In the genomic region with DNA sequence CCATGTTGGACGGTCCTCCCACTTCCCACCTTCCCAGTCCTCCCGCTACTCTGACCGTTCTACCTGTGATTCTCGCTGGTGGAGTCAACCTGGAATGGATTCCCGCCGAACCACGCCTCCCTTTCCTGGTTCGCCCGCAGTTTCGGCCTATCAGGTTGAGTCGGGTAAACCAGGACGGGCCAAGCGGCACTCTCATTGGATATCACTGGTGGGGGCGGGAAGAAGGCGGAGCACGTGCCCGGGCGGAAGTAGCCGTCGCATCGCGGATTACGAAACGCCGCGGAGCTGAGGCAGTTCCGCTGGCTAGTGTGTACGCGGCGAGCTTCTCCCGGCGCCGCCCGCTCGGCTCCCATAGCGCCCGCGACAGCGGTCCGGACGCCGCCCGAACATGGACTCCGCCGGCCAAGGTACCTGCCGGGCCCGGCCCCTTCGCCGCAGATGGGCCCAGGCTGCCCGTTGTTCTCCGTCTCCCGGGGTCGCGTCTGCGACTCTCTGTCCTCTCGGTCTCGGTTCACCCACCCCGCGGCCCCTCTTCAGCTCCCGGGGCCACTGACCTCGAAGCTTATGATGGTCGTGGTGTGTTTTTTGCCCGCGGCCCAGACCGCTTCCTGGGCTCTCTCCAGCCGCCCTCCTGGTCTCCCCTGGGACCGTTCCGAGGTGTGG, we compare ENCODE assay signal across 1 cellular context.
TF ChIP-seq lines count a peak whose summit lies in the region.

A gene (plus strand): TSS at position 293 of the 663 bp plus-strand sequence. CDS start 96 bp downstream, at position 389.

TF ChIP-seq in HepG2, 621 proteins besides CTCF, POLR2A, EP300 and RAD21 (continued from another document and continues in another):
- TF ChIP-seq, protein P1, sequence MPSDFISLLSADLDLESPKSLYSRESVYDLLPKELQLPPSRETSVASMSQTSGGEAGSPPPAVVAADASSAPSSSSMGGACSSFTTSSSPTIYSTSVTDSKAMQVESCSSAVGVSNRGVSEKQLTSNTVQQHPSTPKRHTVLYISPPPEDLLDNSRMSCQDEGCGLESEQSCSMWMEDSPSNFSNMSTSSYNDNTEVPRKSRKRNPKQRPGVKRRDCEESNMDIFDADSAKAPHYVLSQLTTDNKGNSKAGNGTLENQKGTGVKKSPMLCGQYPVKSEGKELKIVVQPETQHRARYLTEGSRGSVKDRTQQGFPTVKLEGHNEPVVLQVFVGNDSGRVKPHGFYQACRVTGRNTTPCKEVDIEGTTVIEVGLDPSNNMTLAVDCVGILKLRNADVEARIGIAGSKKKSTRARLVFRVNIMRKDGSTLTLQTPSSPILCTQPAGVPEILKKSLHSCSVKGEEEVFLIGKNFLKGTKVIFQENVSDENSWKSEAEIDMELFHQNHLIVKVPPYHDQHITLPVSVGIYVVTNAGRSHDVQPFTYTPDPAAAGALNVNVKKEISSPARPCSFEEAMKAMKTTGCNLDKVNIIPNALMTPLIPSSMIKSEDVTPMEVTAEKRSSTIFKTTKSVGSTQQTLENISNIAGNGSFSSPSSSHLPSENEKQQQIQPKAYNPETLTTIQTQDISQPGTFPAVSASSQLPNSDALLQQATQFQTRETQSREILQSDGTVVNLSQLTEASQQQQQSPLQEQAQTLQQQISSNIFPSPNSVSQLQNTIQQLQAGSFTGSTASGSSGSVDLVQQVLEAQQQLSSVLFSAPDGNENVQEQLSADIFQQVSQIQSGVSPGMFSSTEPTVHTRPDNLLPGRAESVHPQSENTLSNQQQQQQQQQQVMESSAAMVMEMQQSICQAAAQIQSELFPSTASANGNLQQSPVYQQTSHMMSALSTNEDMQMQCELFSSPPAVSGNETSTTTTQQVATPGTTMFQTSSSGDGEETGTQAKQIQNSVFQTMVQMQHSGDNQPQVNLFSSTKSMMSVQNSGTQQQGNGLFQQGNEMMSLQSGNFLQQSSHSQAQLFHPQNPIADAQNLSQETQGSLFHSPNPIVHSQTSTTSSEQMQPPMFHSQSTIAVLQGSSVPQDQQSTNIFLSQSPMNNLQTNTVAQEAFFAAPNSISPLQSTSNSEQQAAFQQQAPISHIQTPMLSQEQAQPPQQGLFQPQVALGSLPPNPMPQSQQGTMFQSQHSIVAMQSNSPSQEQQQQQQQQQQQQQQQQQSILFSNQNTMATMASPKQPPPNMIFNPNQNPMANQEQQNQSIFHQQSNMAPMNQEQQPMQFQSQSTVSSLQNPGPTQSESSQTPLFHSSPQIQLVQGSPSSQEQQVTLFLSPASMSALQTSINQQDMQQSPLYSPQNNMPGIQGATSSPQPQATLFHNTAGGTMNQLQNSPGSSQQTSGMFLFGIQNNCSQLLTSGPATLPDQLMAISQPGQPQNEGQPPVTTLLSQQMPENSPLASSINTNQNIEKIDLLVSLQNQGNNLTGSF (CRISPR knock-in tag; IDR thresholded peaks at IDR 0.05), result peak; percentile 88
- no peak for TF ChIP-seq TCF7L2 (IDR thresholded peaks at IDR 0.05; ENCODE audit: low read depth, low read length)
- TF ChIP-seq TSC22D2 (CRISPR knock-in tag; IDR thresholded peaks at IDR 0.05; ENCODE audit: borderline replicate concordance), result peak; percentile 96; the same call in 1 of the 2 replicates
- peak; percentile 97 for TF ChIP-seq ZNF772 (CRISPR knock-in tag; IDR thresholded peaks at IDR 0.05)
- TF ChIP-seq ZNF720 (CRISPR knock-in tag; IDR thresholded peaks at IDR 0.05), result peak; percentile 43; the same call in 1 of the 2 replicates
- peak; percentile 96 for TF ChIP-seq ZNF224 (CRISPR knock-in tag; IDR thresholded peaks at IDR 0.05)
- peak; percentile 78; the same call in 1 of the 2 replicates for TF ChIP-seq MED13 (CRISPR knock-in tag; IDR thresholded peaks at IDR 0.05)
- TF ChIP-seq ZBTB21 (CRISPR knock-in tag; IDR thresholded peaks at IDR 0.05), result peak; percentile 95
- TF ChIP-seq TAF1 (CRISPR knock-in tag; IDR thresholded peaks at IDR 0.05), result peak; percentile 94
- TF ChIP-seq STAG1 (CRISPR knock-in tag; IDR thresholded peaks at IDR 0.05), result peak; percentile 24
- TF ChIP-seq ZNF180 (CRISPR knock-in tag; IDR thresholded peaks at IDR 0.05; ENCODE audit: borderline replicate concordance, low read depth), result peak; percentile 94
- TF ChIP-seq AKAP8 (CRISPR knock-in tag; IDR thresholded peaks at IDR 0.05), result peak; percentile 93
- TF ChIP-seq, protein P2, sequence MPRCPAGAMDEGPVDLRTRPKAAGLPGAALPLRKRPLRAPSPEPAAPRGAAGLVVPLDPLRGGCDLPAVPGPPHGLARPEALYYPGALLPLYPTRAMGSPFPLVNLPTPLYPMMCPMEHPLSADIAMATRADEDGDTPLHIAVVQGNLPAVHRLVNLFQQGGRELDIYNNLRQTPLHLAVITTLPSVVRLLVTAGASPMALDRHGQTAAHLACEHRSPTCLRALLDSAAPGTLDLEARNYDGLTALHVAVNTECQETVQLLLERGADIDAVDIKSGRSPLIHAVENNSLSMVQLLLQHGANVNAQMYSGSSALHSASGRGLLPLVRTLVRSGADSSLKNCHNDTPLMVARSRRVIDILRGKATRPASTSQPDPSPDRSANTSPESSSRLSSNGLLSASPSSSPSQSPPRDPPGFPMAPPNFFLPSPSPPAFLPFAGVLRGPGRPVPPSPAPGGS (CRISPR knock-in tag; IDR thresholded peaks at IDR 0.05), result peak; percentile 89
- peak; percentile 89; the same call in 1 of the 2 replicates for TF ChIP-seq KLF12 (CRISPR knock-in tag; IDR thresholded peaks at IDR 0.05; ENCODE audit: borderline replicate concordance)
- no peak for TF ChIP-seq NR3C1 (CRISPR knock-in tag; IDR thresholded peaks at IDR 0.05)
- TF ChIP-seq, protein P3, sequence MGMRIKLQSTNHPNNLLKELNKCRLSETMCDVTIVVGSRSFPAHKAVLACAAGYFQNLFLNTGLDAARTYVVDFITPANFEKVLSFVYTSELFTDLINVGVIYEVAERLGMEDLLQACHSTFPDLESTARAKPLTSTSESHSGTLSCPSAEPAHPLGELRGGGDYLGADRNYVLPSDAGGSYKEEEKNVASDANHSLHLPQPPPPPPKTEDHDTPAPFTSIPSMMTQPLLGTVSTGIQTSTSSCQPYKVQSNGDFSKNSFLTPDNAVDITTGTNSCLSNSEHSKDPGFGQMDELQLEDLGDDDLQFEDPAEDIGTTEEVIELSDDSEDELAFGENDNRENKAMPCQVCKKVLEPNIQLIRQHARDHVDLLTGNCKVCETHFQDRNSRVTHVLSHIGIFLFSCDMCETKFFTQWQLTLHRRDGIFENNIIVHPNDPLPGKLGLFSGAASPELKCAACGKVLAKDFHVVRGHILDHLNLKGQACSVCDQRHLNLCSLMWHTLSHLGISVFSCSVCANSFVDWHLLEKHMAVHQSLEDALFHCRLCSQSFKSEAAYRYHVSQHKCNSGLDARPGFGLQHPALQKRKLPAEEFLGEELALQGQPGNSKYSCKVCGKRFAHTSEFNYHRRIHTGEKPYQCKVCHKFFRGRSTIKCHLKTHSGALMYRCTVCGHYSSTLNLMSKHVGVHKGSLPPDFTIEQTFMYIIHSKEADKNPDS (CRISPR knock-in tag; IDR thresholded peaks at IDR 0.05), result no peak
- TF ChIP-seq CREM (IDR thresholded peaks at IDR 0.05), result peak; percentile 97
- 0 out of 2 replicates have a peak, but pooled peaks have one; percentile 32 for TF ChIP-seq CREM (CRISPR knock-in tag; IDR thresholded peaks at IDR 0.05)
- no peak; the same call in 1 of the 2 replicates for TF ChIP-seq KDM5A (IDR thresholded peaks at IDR 0.05; ENCODE audit: borderline replicate concordance, low read length)
- TF ChIP-seq, protein P4, sequence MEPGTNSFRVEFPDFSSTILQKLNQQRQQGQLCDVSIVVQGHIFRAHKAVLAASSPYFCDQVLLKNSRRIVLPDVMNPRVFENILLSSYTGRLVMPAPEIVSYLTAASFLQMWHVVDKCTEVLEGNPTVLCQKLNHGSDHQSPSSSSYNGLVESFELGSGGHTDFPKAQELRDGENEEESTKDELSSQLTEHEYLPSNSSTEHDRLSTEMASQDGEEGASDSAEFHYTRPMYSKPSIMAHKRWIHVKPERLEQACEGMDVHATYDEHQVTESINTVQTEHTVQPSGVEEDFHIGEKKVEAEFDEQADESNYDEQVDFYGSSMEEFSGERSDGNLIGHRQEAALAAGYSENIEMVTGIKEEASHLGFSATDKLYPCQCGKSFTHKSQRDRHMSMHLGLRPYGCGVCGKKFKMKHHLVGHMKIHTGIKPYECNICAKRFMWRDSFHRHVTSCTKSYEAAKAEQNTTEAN (CRISPR knock-in tag; conservative IDR thresholded peaks at IDR 0.05), result peak; percentile 49; the same call in 1 of the 2 replicates
- TF ChIP-seq, protein P5, sequence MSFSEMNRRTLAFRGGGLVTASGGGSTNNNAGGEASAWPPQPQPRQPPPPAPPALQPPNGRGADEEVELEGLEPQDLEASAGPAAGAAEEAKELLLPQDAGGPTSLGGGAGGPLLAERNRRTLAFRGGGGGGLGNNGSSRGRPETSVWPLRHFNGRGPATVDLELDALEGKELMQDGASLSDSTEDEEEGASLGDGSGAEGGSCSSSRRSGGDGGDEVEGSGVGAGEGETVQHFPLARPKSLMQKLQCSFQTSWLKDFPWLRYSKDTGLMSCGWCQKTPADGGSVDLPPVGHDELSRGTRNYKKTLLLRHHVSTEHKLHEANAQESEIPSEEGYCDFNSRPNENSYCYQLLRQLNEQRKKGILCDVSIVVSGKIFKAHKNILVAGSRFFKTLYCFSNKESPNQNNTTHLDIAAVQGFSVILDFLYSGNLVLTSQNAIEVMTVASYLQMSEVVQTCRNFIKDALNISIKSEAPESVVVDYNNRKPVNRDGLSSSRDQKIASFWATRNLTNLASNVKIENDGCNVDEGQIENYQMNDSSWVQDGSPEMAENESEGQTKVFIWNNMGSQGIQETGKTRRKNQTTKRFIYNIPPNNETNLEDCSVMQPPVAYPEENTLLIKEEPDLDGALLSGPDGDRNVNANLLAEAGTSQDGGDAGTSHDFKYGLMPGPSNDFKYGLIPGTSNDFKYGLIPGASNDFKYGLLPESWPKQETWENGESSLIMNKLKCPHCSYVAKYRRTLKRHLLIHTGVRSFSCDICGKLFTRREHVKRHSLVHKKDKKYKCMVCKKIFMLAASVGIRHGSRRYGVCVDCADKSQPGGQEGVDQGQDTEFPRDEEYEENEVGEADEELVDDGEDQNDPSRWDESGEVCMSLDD (CRISPR knock-in tag; IDR thresholded peaks at IDR 0.05; ENCODE audit: borderline replicate concordance), result peak; percentile 39; the same call in 1 of the 2 replicates
- TF ChIP-seq MED8 (CRISPR knock-in tag; IDR thresholded peaks at IDR 0.05; ENCODE audit: insufficient replicate concordance), result peak; percentile 20
- peak; percentile 26; the same call in 1 of the 2 replicates for TF ChIP-seq TEAD2 (CRISPR knock-in tag; IDR thresholded peaks at IDR 0.05)
- TF ChIP-seq, protein P6, sequence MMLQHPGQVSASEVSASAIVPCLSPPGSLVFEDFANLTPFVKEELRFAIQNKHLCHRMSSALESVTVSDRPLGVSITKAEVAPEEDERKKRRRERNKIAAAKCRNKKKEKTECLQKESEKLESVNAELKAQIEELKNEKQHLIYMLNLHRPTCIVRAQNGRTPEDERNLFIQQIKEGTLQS (CRISPR knock-in tag; IDR thresholded peaks at IDR 0.05), result peak; percentile 84
- peak; percentile 97 for TF ChIP-seq SIN3A (IDR thresholded peaks at IDR 0.05; ENCODE audit: borderline replicate concordance, low read depth, low read length)
- TF ChIP-seq CBX2 (IDR thresholded peaks at IDR 0.05; ENCODE audit: low read depth, low read length), result no peak; the same call in 1 of the 2 replicates
- peak; percentile 97 for TF ChIP-seq CBX2 (CRISPR knock-in tag; IDR thresholded peaks at IDR 0.05; ENCODE audit: low read depth)
- TF ChIP-seq NR2F6 (IDR thresholded peaks at IDR 0.05), result no peak; the same call in 1 of the 2 replicates
- peak; percentile 35; the same call in 1 of the 2 replicates for TF ChIP-seq NR2F6 (CRISPR knock-in tag; IDR thresholded peaks at IDR 0.05)
- peak; percentile 47; the same call in 1 of the 2 replicates for TF ChIP-seq ZNF232 (CRISPR knock-in tag; IDR thresholded peaks at IDR 0.05; ENCODE audit: borderline replicate concordance)
- TF ChIP-seq, protein P7, sequence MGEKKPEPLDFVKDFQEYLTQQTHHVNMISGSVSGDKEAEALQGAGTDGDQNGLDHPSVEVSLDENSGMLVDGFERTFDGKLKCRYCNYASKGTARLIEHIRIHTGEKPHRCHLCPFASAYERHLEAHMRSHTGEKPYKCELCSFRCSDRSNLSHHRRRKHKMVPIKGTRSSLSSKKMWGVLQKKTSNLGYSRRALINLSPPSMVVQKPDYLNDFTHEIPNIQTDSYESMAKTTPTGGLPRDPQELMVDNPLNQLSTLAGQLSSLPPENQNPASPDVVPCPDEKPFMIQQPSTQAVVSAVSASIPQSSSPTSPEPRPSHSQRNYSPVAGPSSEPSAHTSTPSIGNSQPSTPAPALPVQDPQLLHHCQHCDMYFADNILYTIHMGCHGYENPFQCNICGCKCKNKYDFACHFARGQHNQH (CRISPR knock-in tag; IDR thresholded peaks at IDR 0.05), result peak; percentile 97
- TF ChIP-seq, protein P8, sequence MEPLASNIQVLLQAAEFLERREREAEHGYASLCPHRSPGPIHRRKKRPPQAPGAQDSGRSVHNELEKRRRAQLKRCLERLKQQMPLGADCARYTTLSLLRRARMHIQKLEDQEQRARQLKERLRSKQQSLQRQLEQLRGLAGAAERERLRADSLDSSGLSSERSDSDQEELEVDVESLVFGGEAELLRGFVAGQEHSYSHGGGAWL (CRISPR knock-in tag; IDR thresholded peaks at IDR 0.05), result peak; percentile 93
- TF ChIP-seq NFRKB (IDR thresholded peaks at IDR 0.05), result peak; percentile 74; the same call in 1 of the 2 replicates
- TF ChIP-seq RBM39 (IDR thresholded peaks at IDR 0.05; ENCODE audit: low read depth, low read length, poor library complexity, severe bottlenecking), result peak; percentile 60
- peak; percentile 99 for TF ChIP-seq ZSCAN21 (CRISPR knock-in tag; IDR thresholded peaks at IDR 0.05; ENCODE audit: borderline replicate concordance)
- peak; percentile 84; the same call in 1 of the 2 replicates for TF ChIP-seq JUNB (CRISPR knock-in tag; IDR thresholded peaks at IDR 0.05; ENCODE audit: borderline replicate concordance)
- peak; percentile 68; the same call in 1 of the 2 replicates for TF ChIP-seq TBX3 (IDR thresholded peaks at IDR 0.05; ENCODE audit: borderline replicate concordance)
- TF ChIP-seq, protein P9, sequence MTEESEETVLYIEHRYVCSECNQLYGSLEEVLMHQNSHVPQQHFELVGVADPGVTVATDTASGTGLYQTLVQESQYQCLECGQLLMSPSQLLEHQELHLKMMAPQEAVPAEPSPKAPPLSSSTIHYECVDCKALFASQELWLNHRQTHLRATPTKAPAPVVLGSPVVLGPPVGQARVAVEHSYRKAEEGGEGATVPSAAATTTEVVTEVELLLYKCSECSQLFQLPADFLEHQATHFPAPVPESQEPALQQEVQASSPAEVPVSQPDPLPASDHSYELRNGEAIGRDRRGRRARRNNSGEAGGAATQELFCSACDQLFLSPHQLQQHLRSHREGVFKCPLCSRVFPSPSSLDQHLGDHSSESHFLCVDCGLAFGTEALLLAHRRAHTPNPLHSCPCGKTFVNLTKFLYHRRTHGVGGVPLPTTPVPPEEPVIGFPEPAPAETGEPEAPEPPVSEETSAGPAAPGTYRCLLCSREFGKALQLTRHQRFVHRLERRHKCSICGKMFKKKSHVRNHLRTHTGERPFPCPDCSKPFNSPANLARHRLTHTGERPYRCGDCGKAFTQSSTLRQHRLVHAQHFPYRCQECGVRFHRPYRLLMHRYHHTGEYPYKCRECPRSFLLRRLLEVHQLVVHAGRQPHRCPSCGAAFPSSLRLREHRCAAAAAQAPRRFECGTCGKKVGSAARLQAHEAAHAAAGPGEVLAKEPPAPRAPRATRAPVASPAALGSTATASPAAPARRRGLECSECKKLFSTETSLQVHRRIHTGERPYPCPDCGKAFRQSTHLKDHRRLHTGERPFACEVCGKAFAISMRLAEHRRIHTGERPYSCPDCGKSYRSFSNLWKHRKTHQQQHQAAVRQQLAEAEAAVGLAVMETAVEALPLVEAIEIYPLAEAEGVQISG (CRISPR knock-in tag; IDR thresholded peaks at IDR 0.05), result peak; percentile 99
